ENCODE assay signal across 15 cellular contexts in genomic region chr3:187798126-187798525, GRCh38. TPM values are rescaled to one million over a fixed set of nuclear protein-coding genes. Genes with fewer than 3 reads are reported as not detected.
DNase-seq lines count a peak whose midpoint lies in the region; FAIRE-seq and TF ChIP-seq lines count a peak whose summit lies in the region.
"Had no signal": no experiment of that assay in that cellular context is flagged by ENCODE, and none has a peak within 500 bp of the region (broad histone marks: within the 10 kb centered on the region; RNA-seq: fewer than 3 reads in every experiment).

No MANE protein-coding gene starts in this region.

- TF ChIP-seq POLR2A in GM12891 (IDR thresholded peaks at IDR 0.05; ENCODE audit: low read depth, low read length), result no peak

- H3K27me3 ChIP-seq in neural progenitor cell, result no peaks in the 10 kb centered on the region
- H3K27me3 ChIP-seq in effector memory CD4-positive, alpha-beta T cell (replicated peaks; ENCODE audit: control insufficient read depth, insufficient read depth, low read length, poor library complexity, severe bottlenecking), result no peaks in the 10 kb centered on the region
- H3K27me3 ChIP-seq: pancreas had no signal

- POLR2A ChIA-PET in activated CD4-positive, alpha-beta T cell treated with anti-CD3 and anti-CD28 coated beads, Interleukin-2, amount 10 ng/mL, durations not matched to agents 7 days and 5 days (lab: Charles Lee), result no interaction called here
- POLR2A ChIA-PET in activated CD4-positive, alpha-beta memory T cell treated with anti-CD3 and anti-CD28 coated beads for 36 hours (lab: Charles Lee), result interaction anchor here (6.5 kb wide), 1 partner anchor 53 kb away, joined by 102 read pairs; the partner anchor contains the start of gene BCL6

- peak overlapping the region; percentile 5 for H3K4me3 Mint-ChIP-seq in activated CD4-positive, alpha-beta T cell treated with anti-CD3 and anti-CD28 coated beads, Interleukin-2, amount 10 ng/mL, durations not matched to agents 7 days and 5 days
- H3K4me3 Mint-ChIP-seq in activated CD4-positive, alpha-beta memory T cell treated with anti-CD3 and anti-CD28 coated beads for 36 hours, result no peak overlapping the region
- H3K4me3 Mint-ChIP-seq in neural progenitor cell, result no peak overlapping the region

- H3K4me2 ChIP-seq in neural progenitor cell, result no peak overlapping the region

- H3K36me3 Mint-ChIP-seq in activated CD4-positive, alpha-beta T cell treated with anti-CD3 and anti-CD28 coated beads, Interleukin-2, amount 10 ng/mL, durations not matched to agents 7 days and 5 days (ENCODE audit: low read depth), result peaks cover 50% of the 10 kb centered on the region
- H3K36me3 Mint-ChIP-seq in activated CD4-positive, alpha-beta memory T cell treated with anti-CD3 and anti-CD28 coated beads for 36 hours, result peaks cover 9% of the 10 kb centered on the region
- H3K36me3 Mint-ChIP-seq in neural progenitor cell, result no peaks in the 10 kb centered on the region
- H3K36me3 Mint-ChIP-seq: activated naive CD4-positive, alpha-beta T cell treated with anti-CD3 and anti-CD28 coated beads, Interleukin-2, amount 50 U/mL, for 24 hours had no signal

- H2AFZ ChIP-seq in neural progenitor cell (replicated peaks), result peak overlapping the region; percentile 34

- no peak for DNase-seq in activated CD4-positive, alpha-beta T cell treated with anti-CD3 and anti-CD28 coated beads, Interleukin-2, amount 10 ng/mL, durations not matched to agents 7 days and 5 days
- no peak for DNase-seq in activated CD4-positive, alpha-beta T cell treated with anti-CD3 and anti-CD28 coated beads for 48 hours
- peak; percentile 39 to 75 for DNase-seq in NCI-H187 (lab: John Stamatoyannopoulos, UW)
- DNase-seq in activated CD4-positive, alpha-beta memory T cell treated with anti-CD3 and anti-CD28 coated beads for 36 hours, result no peak
- no peak for DNase-seq in neural progenitor cell (ENCODE audit: low spot score)
- no peak for DNase-seq in effector memory CD4-positive, alpha-beta T cell
- DNase-seq in substantia nigra (lab: John Stamatoyannopoulos, UW), result no peak
- DNase-seq in GM12891 (ENCODE audit: insufficient read length, low spot score), result no peak
- DNase-seq: activated CD4-positive, alpha-beta T cell treated with anti-CD3 and anti-CD28 coated beads, Interleukin-2, amount 50 U/mL, for 1 hour; NCI-H2081 treated with DMSO at 0.1 percent for 48 hours; pancreas had no signal

- intact Hi-C loops in activated CD4-positive, alpha-beta memory T cell treated with anti-CD3 and anti-CD28 coated beads for 36 hours (cut with micrococcal nuclease), result no loop called here

- FAIRE-seq in GM12891 (lab: Jason Lieb, UNC), result no peak
- FAIRE-seq: endothelial cell of umbilical vein, pancreas, RCC 7860 had no signal

- no peaks in the 10 kb centered on the region for H3K79me2 ChIP-seq in neural progenitor cell (ENCODE audit: low read depth)

- no peaks in the 10 kb centered on the region for H4K20me1 ChIP-seq in neural progenitor cell (ENCODE audit: low read depth)

- peaks cover 67% of the 10 kb centered on the region for H3K4me1 Mint-ChIP-seq in activated CD4-positive, alpha-beta T cell treated with anti-CD3 and anti-CD28 coated beads, Interleukin-2, amount 10 ng/mL, durations not matched to agents 7 days and 5 days
- peaks cover 51% of the 10 kb centered on the region for H3K4me1 Mint-ChIP-seq in activated CD4-positive, alpha-beta memory T cell treated with anti-CD3 and anti-CD28 coated beads for 36 hours (ENCODE audit: low read depth)
- peaks cover 3% of the 10 kb centered on the region for H3K4me1 Mint-ChIP-seq in neural progenitor cell

- no peak for TF ChIP-seq CTCF in neural progenitor cell (IDR thresholded peaks at IDR 0.05)

- H3K27ac ChIP-seq in neural progenitor cell (no peak overlapping the region), substantia nigra (ENCODE audit: low read depth, low read length, poor library complexity, severe bottlenecking) (no peak overlapping the region)
- H3K27ac ChIP-seq in effector memory CD4-positive, alpha-beta T cell (ENCODE audit: insufficient read depth, low read length, poor library complexity, severe bottlenecking), result no peak overlapping the region
- H3K27ac ChIP-seq: pancreas had no signal

- no peak overlapping the region for H3K9ac ChIP-seq in neural progenitor cell

- H3K36me3 ChIP-seq in neural progenitor cell, result no peaks in the 10 kb centered on the region
- H3K36me3 ChIP-seq in effector memory CD4-positive, alpha-beta T cell (ENCODE audit: control insufficient read depth, insufficient read depth, low read length), result no peaks in the 10 kb centered on the region
- H3K36me3 ChIP-seq: pancreas had no signal

- peaks cover 35% of the 10 kb centered on the region for H3K9me3 Mint-ChIP-seq in activated CD4-positive, alpha-beta T cell treated with anti-CD3 and anti-CD28 coated beads, Interleukin-2, amount 10 ng/mL, durations not matched to agents 7 days and 5 days
- H3K9me3 Mint-ChIP-seq in activated CD4-positive, alpha-beta memory T cell treated with anti-CD3 and anti-CD28 coated beads for 36 hours, result no peaks in the 10 kb centered on the region
- H3K9me3 Mint-ChIP-seq in neural progenitor cell, result no peaks in the 10 kb centered on the region
- H3K9me3 Mint-ChIP-seq: activated naive CD4-positive, alpha-beta T cell treated with anti-CD3 and anti-CD28 coated beads, Interleukin-2, amount 50 U/mL, for 24 hours had no signal

- H3K27me3 Mint-ChIP-seq in activated CD4-positive, alpha-beta T cell treated with anti-CD3 and anti-CD28 coated beads, Interleukin-2, amount 10 ng/mL, durations not matched to agents 7 days and 5 days, result no peaks in the 10 kb centered on the region
- H3K27me3 Mint-ChIP-seq in activated CD4-positive, alpha-beta memory T cell treated with anti-CD3 and anti-CD28 coated beads for 36 hours, result no peaks in the 10 kb centered on the region
- H3K27me3 Mint-ChIP-seq in neural progenitor cell (ENCODE audit: insufficient read depth, low read depth), result peaks cover 2% of the 10 kb centered on the region
- H3K27me3 Mint-ChIP-seq: activated naive CD4-positive, alpha-beta T cell treated with anti-CD3 and anti-CD28 coated beads, Interleukin-2, amount 50 U/mL, for 24 hours had no signal

- H3K9me3 ChIP-seq in neural progenitor cell (ENCODE audit: low read depth), result no peaks in the 10 kb centered on the region
- H3K9me3 ChIP-seq in effector memory CD4-positive, alpha-beta T cell (ENCODE audit: control insufficient read depth, low read length), result no peaks in the 10 kb centered on the region
- H3K9me3 ChIP-seq: pancreas had no signal

- no peak overlapping the region for H3K4me3 ChIP-seq in neural progenitor cell
- H3K4me3 ChIP-seq in effector memory CD4-positive, alpha-beta T cell (ENCODE audit: insufficient read depth, low read depth, low read length, poor library complexity, severe bottlenecking), result no peak overlapping the region
- H3K4me3 ChIP-seq: pancreas, skin epidermis had no signal

- no peaks in the 10 kb centered on the region for H3F3A ChIP-seq in neural progenitor cell (ENCODE audit: low read depth)

- H3K27ac Mint-ChIP-seq in activated CD4-positive, alpha-beta T cell treated with anti-CD3 and anti-CD28 coated beads, Interleukin-2, amount 10 ng/mL, durations not matched to agents 7 days and 5 days, result peak overlapping the region; percentile 91
- H3K27ac Mint-ChIP-seq in activated CD4-positive, alpha-beta memory T cell treated with anti-CD3 and anti-CD28 coated beads for 36 hours, result peak overlapping the region; percentile 95
- no peak overlapping the region for H3K27ac Mint-ChIP-seq in neural progenitor cell

- CTCF ChIA-PET in activated CD4-positive, alpha-beta T cell treated with anti-CD3 and anti-CD28 coated beads, Interleukin-2, amount 10 ng/mL, durations not matched to agents 7 days and 5 days (lab: Charles Lee), result interaction anchor here (1.1 to 2.7 kb wide), 7 partner anchors 10 to 53 kb away, joined by 3 to 12 read pairs (median 6); partner anchors contain the start of gene BCL6
- CTCF ChIA-PET in activated CD4-positive, alpha-beta memory T cell treated with anti-CD3 and anti-CD28 coated beads for 36 hours (lab: Charles Lee), result interaction anchor here (5.8 kb wide), 1 partner anchor 59 kb away, joined by 44 read pairs; no protein-coding TSS in a partner anchor

- H3K4me1 ChIP-seq in neural progenitor cell, result peaks cover 4% of the 10 kb centered on the region
- peaks cover 14% of the 10 kb centered on the region for H3K4me1 ChIP-seq in effector memory CD4-positive, alpha-beta T cell (ENCODE audit: control insufficient read depth, insufficient read depth, low read length, poor library complexity, severe bottlenecking)

TF ChIP-seq in GM12891, 5 proteins besides CTCF, POLR2A, EP300 and RAD21:
- TF ChIP-seq SPI1 (IDR thresholded peaks at IDR 0.05; ENCODE audit: low read depth, low read length) (no peak), PAX5 (IDR thresholded peaks at IDR 0.05; ENCODE audit: insufficient read depth, low read length, severe bottlenecking) (no peak), POU2F2 (IDR thresholded peaks at IDR 0.05; ENCODE audit: low read depth, low read length) (no peak), TAF1 (IDR thresholded peaks at IDR 0.05; ENCODE audit: low read depth, low read length) (no peak), POLR2AphosphoS5 (IDR thresholded peaks at IDR 0.05; ENCODE audit: low read depth, low read length) (no peak)

RNA-seq across cellular contexts. Expression of gene BCL6, which starts 52.9 kb away (rescaled TPM):
- 10 to 100 TPM; 12.0 to 12.7 TPM for total RNA-seq in activated CD4-positive, alpha-beta T cell treated with anti-CD3 and anti-CD28 coated beads, Interleukin-2, amount 10 ng/mL, durations not matched to agents 7 days and 5 days
- 10 to 100 TPM; 41.4 to 51.3 TPM for total RNA-seq in activated CD4-positive, alpha-beta memory T cell treated with anti-CD3 and anti-CD28 coated beads for 36 hours
- 14.2 and 20.3 TPM in 2 replicates for total RNA-seq in neural progenitor cell (ENCODE audit: low replicate concordance)
- polyA plus RNA-seq in GM12891 (2012; ENCODE audit: low read depth, missing spikeins), result 0.23 TPM

Comparison
In these comparisons a context has a peak if more than half of its experiments do, and no peak if none do; other contexts are left out.
1. DNase-seq: peak in NCI-H187 (2 of 2); none in activated CD4-positive, alpha-beta T cell treated with anti-CD3 and anti-CD28 coated beads, Interleukin-2, amount 10 ng/mL, durations not matched to agents 7 days and 5 days (single experiment), activated CD4-positive, alpha-beta T cell treated with anti-CD3 and anti-CD28 coated beads for 48 hours (single experiment), activated CD4-positive, alpha-beta memory T cell treated with anti-CD3 and anti-CD28 coated beads for 36 hours (single experiment), neural progenitor cell (single experiment), effector memory CD4-positive, alpha-beta T cell (0 of 3), substantia nigra (0 of 49) and GM12891 (single experiment).